1 cellular context compared by ENCODE assay signal in the genomic region with DNA sequence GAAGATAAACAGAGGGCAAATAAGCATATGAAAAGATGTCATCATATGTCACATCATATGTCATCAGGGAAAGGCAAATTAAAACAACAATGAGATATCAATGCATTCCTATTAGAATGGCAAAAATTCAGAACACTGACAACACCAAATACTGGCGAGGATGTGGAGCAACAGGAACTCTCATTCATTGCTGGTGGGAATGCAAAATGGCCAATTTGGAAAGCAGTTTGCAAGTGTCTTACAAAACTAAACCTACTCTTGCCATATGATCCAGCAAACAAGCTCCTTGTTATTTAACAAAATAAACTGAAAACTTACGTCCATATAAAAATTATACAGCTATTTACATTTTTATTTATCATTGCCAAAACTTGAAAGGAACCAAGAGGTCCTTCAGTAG.
TF ChIP-seq lines count a peak whose summit lies in the region.

No MANE protein-coding gene starts in this region.

TF ChIP-seq in K562, 482 proteins besides CTCF, POLR2A, EP300 and RAD21 (continued from another document):
- TF ChIP-seq, protein P1, sequence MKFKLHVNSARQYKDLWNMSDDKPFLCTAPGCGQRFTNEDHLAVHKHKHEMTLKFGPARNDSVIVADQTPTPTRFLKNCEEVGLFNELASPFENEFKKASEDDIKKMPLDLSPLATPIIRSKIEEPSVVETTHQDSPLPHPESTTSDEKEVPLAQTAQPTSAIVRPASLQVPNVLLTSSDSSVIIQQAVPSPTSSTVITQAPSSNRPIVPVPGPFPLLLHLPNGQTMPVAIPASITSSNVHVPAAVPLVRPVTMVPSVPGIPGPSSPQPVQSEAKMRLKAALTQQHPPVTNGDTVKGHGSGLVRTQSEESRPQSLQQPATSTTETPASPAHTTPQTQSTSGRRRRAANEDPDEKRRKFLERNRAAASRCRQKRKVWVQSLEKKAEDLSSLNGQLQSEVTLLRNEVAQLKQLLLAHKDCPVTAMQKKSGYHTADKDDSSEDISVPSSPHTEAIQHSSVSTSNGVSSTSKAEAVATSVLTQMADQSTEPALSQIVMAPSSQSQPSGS (CRISPR knock-in tag; IDR thresholded peaks at IDR 0.05): no peak
- TF ChIP-seq RBM25 (IDR thresholded peaks at IDR 0.05; ENCODE audit: low read depth, low read length, severe bottlenecking) (peak; percentile 7), ZFX (CRISPR knock-in tag; IDR thresholded peaks at IDR 0.05) (no peak), CEBPB (tag; IDR thresholded peaks at IDR 0.05) (no peak), DACH1 (IDR thresholded peaks at IDR 0.05; ENCODE audit: partially characterized antibody) (no peak)
- TF ChIP-seq, protein P2, sequence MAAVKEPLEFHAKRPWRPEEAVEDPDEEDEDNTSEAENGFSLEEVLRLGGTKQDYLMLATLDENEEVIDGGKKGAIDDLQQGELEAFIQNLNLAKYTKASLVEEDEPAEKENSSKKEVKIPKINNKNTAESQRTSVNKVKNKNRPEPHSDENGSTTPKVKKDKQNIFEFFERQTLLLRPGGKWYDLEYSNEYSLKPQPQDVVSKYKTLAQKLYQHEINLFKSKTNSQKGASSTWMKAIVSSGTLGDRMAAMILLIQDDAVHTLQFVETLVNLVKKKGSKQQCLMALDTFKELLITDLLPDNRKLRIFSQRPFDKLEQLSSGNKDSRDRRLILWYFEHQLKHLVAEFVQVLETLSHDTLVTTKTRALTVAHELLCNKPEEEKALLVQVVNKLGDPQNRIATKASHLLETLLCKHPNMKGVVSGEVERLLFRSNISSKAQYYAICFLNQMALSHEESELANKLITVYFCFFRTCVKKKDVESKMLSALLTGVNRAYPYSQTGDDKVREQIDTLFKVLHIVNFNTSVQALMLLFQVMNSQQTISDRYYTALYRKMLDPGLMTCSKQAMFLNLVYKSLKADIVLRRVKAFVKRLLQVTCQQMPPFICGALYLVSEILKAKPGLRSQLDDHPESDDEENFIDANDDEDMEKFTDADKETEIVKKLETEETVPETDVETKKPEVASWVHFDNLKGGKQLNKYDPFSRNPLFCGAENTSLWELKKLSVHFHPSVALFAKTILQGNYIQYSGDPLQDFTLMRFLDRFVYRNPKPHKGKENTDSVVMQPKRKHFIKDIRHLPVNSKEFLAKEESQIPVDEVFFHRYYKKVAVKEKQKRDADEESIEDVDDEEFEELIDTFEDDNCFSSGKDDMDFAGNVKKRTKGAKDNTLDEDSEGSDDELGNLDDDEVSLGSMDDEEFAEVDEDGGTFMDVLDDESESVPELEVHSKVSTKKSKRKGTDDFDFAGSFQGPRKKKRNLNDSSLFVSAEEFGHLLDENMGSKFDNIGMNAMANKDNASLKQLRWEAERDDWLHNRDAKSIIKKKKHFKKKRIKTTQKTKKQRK (IDR thresholded peaks at IDR 0.05; ENCODE audit: borderline replicate concordance, low read depth, low read length): no peak
